ENCODE assay signal across 4 cellular contexts in the genomic region with DNA sequence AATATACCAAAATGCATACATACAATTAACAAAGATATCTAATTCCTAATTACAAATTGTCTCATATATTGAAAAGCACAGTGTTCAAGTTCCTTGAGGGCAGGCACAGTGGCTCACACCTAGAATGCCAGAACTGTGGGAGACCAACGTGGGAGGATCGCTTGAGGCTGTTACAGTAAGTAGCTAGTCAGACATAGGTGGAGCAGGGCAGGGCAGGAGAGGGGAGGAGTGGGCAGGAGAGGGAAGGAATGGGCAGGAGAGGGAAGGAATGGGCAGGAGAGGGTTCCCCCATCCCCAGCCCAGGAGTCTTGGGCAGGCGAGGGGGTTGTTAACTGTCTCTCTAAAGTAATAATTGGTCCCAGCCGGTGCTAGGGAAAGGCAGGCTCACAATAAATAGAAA.
DNase-seq lines count a peak whose midpoint lies in the region; ATAC-seq and TF ChIP-seq lines count a peak whose summit lies in the region.
"Not testable (repeated sequence)": the region's sequence is repeated elsewhere in the genome, so short reads cannot be mapped to it uniquely, and the experiment has no call there.

No MANE protein-coding gene starts in this region.

- CTCF ChIA-PET in SK-N-SH (lab: Yijun Ruan, JAX), result not testable (repeated sequence)

- peak overlapping the region; percentile 29; the same call in 1 of the 2 replicates for H2AFZ ChIP-seq in SK-N-SH (ENCODE audit: low read depth)

- H3K27ac ChIP-seq in SK-N-SH (ENCODE audit: low read depth in 2 of 2, low read length in 1 of 2); esophagus muscularis mucosa (replicated peaks in 1 of 4); right cardiac atrium (ENCODE audit: low read length): not testable (repeated sequence)

- not testable (repeated sequence) for TF ChIP-seq CTCF in SK-N-SH (IDR thresholded peaks at IDR 0.05); esophagus muscularis mucosa (IDR thresholded peaks at IDR 0.05)

- not testable (repeated sequence) for TF ChIP-seq POLR2A in esophagus muscularis mucosa (IDR thresholded peaks at IDR 0.05; ENCODE audit: low read depth)

- ATAC-seq in right cardiac atrium, result not testable (repeated sequence)

- not testable (repeated sequence) for H3K79me2 ChIP-seq in SK-N-SH (ENCODE audit: insufficient read depth)

- not testable (repeated sequence) for H3K9me2 ChIP-seq in SK-N-SH

- not testable (repeated sequence) for H4K20me1 ChIP-seq in SK-N-SH (ENCODE audit: insufficient read depth)

- H3K9ac ChIP-seq in SK-N-SH, result not testable (repeated sequence)

- POLR2A ChIA-PET in SK-N-SH (lab: Yijun Ruan, JAX), result not testable (repeated sequence)

- H3K36me3 ChIP-seq in SK-N-SH (replicated peaks in 1 of 2; ENCODE audit: control insufficient read depth in 1 of 2, insufficient read depth in 2 of 2, low read length in 1 of 2); esophagus muscularis mucosa: not testable (repeated sequence)

- not testable (repeated sequence) for H3K4me2 ChIP-seq in SK-N-SH

- 6% methylated on average over 4 of the region's 4 CpGs for WGBS in SK-N-SH (ENCODE audit: low lambda C conversion rate)
- WGBS in esophagus muscularis mucosa, result 48% methylated on average over 4 of the region's 4 CpGs
- 56% methylated on average over 4 of the region's 4 CpGs for WGBS in right cardiac atrium

- TF ChIP-seq EP300 in SK-N-SH (IDR thresholded peaks at IDR 0.05; ENCODE audit: borderline replicate concordance in 1 of 2, low read depth in 1 of 2, low read length in 1 of 2); esophagus muscularis mucosa (IDR thresholded peaks at IDR 0.05): not testable (repeated sequence)

- H3K9me3 ChIP-seq in SK-N-SH; esophagus muscularis mucosa; right cardiac atrium (ENCODE audit: control insufficient read depth, low read length): not testable (repeated sequence)

- not testable (repeated sequence) for H3F3A ChIP-seq in SK-N-SH (replicated peaks; ENCODE audit: insufficient read depth)

- not testable (repeated sequence) for H3K4me1 ChIP-seq in SK-N-SH (ENCODE audit: control insufficient read depth in 1 of 2, insufficient read depth in 2 of 2, low read depth in 1 of 2, low read length in 1 of 2); esophagus muscularis mucosa; right cardiac atrium (ENCODE audit: control insufficient read depth, insufficient read depth, low read length)

- TF ChIP-seq RAD21 in SK-N-SH (IDR thresholded peaks at IDR 0.05; ENCODE audit: low read length), result not testable (repeated sequence)

- intact Hi-C loops in esophagus muscularis mucosa (cut with DNase I); cardiac septum (cut with DNase I); right cardiac atrium (cut with DNase I): not testable (repeated sequence)

- not testable (repeated sequence) for DNase-seq in SK-N-SH
- DNase-seq in esophagus muscularis mucosa (ENCODE audit: extremely low spot score), result peak; percentile 83
- DNase-seq in cardiac septum (ENCODE audit: low spot score), result peak; percentile 59
- peak in 2 of 3 donors; percentile 15 to 47 for DNase-seq in right cardiac atrium

- not testable (repeated sequence) for H3K4me3 ChIP-seq in SK-N-SH (ENCODE audit: low read depth in 2 of 2, low read length in 1 of 2); esophagus muscularis mucosa; right cardiac atrium (ENCODE audit: low read length)

- peaks cover 24% of the 10 kb centered on the region; the same call in 1 of the 2 replicates for H3K27me3 ChIP-seq in SK-N-SH (ENCODE audit: insufficient read depth)
- H3K27me3 ChIP-seq in esophagus muscularis mucosa; right cardiac atrium (ENCODE audit: control insufficient read depth, insufficient read depth): not testable (repeated sequence)
